In the genomic region with DNA sequence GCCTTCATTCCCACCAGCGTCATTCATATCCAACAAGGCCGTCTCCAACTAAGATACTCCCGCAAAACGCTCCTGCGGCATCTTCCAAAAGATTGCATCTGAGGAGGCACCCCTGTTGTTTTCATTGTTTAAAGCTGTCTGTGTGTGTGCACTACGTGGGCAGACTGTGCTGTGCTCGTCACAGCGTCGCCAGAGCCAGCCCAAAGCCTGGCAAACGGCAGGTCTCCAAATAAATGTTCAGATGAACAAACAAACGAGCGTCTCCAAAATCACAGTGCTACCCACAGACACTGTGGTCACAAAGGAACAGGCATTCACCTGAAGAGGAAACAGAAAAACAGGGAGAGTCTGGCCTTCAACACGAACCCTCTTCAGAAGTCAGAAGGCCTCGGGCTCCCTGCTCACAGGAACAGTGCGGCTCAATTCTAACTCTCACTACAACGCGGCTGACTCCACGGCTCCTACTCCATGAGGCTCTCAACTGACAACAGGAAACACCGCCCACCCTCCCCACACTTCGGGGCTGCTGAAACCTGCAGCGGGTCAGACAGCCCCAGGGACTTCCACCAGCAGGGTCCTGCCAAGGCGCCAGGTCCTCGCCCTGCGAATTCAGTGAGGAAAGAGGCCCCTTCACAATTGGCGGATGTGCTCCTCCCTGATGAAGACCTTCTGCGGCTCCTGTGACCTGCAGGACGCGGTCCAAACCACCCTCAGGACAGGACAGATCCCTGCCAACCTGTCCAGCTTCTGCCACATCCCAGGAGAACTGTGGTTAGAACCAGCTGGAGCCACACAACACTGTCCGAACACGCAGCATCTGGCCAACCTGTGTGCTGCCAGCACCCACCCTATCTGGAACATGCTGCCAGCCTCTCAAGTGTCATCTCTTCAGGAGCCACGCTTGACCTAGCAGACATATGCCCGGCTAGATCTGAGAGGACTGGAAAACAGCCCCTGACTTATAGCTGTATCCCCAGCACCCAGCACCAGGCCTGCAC, we compare ENCODE assay signal across 14 cellular contexts. TPM values are rescaled to one million over a fixed set of nuclear protein-coding genes. Genes with fewer than 3 reads are reported as not detected.
DNase-seq lines count a peak whose midpoint lies in the region; ATAC-seq and TF ChIP-seq lines count a peak whose summit lies in the region.
"Had no signal": no experiment of that assay in that cellular context is flagged by ENCODE, and none has a peak within 500 bp of the region (broad histone marks: within the 10 kb centered on the region; RNA-seq: fewer than 3 reads in every experiment).

No MANE protein-coding gene starts in this region.

- H3K14ac ChIP-seq in mesenchymal stem cell (ENCODE audit: low read length in 2 of 2): no peak overlapping the region

- peak overlapping the region; percentile 7 for H4K8ac ChIP-seq in mesenchymal stem cell (ENCODE audit: low read length)

- H3K4me2 ChIP-seq in BLaER1 treated with 17β-estradiol and CSF1 and Interleukin-3, amounts not matched to agents 10 nM and 100 nM: peak overlapping the region; percentile 36 to 85 (median 71)
- H3K4me2 ChIP-seq in DND-41 (ENCODE audit: insufficient read depth, low read length) (no peak overlapping the region), mesenchymal stem cell (ENCODE audit: low read length, poor library complexity, severe bottlenecking) (no peak overlapping the region)

- H2BK12ac ChIP-seq in mesenchymal stem cell (ENCODE audit: low read length in 2 of 2): no peak overlapping the region

- H2AFZ ChIP-seq in DND-41 (ENCODE audit: low read depth, low read length) (no peak overlapping the region), mesenchymal stem cell (ENCODE audit: low read depth, low read length) (no peak overlapping the region)

- POLR2A ChIA-PET in RWPE1 (lab: Yijun Ruan, JAX; ENCODE audit: low non-redundant PET): no interaction called here

- peaks cover 19 to 84% (median 57%) of the 10 kb centered on the region in 11 experiments; a peak in 20 of 22 replicates for H4K20me1 ChIP-seq in BLaER1 treated with 17β-estradiol and CSF1 and Interleukin-3, amounts not matched to agents 10 nM and 100 nM
- peaks cover 24% of the 10 kb centered on the region for H4K20me1 ChIP-seq in DND-41 (ENCODE audit: insufficient read depth, low read length)

- peak overlapping the region in 1 of 2 experiments; percentile 19 for H3K23ac ChIP-seq in mesenchymal stem cell (ENCODE audit: low read length in 2 of 2)

- H3K9ac ChIP-seq in BLaER1 treated with 17β-estradiol and CSF1 and Interleukin-3, amounts not matched to agents 10 nM and 100 nM: peak overlapping the region in 7 of 11 experiments; percentile 1 to 66 (median 33); a peak in 9 of 22 replicates
- H3K9ac ChIP-seq in DND-41 (ENCODE audit: low read depth, low read length) (no peak overlapping the region), mesenchymal stem cell (ENCODE audit: low read length) (no peak overlapping the region)

- no peak for ATAC-seq in DND-41 (ENCODE audit: insufficient read depth, low read depth)
- ATAC-seq in GM19395 (IDR thresholded peaks at IDR 0.05; ENCODE audit: unreplicated experiment): no peak
- no peak for ATAC-seq in HG02588 (IDR thresholded peaks at IDR 0.05; ENCODE audit: unreplicated experiment)
- ATAC-seq: left lobe of liver, natural killer cell had no signal

- H3K79me1 ChIP-seq in mesenchymal stem cell (replicated peaks; ENCODE audit: low read length, poor library complexity, severe bottlenecking): peaks cover 39% of the 10 kb centered on the region

- no peak overlapping the region for H2BK15ac ChIP-seq in mesenchymal stem cell (ENCODE audit: low read depth, poor library complexity, severe bottlenecking)

- H3K27ac ChIP-seq in BLaER1 treated with 17β-estradiol and CSF1 and Interleukin-3, amounts not matched to agents 10 nM and 100 nM: peak overlapping the region in 4 of 11 experiments; percentile 1 to 49 (median 34); a peak in 7 of 22 replicates
- H3K27ac ChIP-seq in DND-41 (ENCODE audit: low read length) (peak overlapping the region; percentile 31), RWPE1 (peak overlapping the region; percentile 79), mesenchymal stem cell (ENCODE audit: low read length, poor library complexity, severe bottlenecking) (no peak overlapping the region)

- no peak overlapping the region for H2BK120ac ChIP-seq in mesenchymal stem cell (ENCODE audit: low read depth, low read length)

- no peaks in the 10 kb centered on the region; the same call in 1 of the 2 replicates for H3K79me2 ChIP-seq in DND-41 (ENCODE audit: insufficient read depth, low read length)

- CTCF ChIA-PET in RWPE1 (lab: Yijun Ruan, JAX): no interaction called here

- H3K36me3 ChIP-seq in BLaER1 treated with 17β-estradiol and CSF1 and Interleukin-3, amounts not matched to agents 10 nM and 100 nM: peaks cover 61 to 90% (median 75%) of the 10 kb centered on the region in 11 experiments
- H3K36me3 ChIP-seq in DND-41 (ENCODE audit: insufficient read depth, low read length) (peaks cover 78% of the 10 kb centered on the region), mesenchymal stem cell (ENCODE audit: control insufficient read depth in 1 of 2, insufficient read depth in 2 of 2, low read depth in 1 of 2, low read length in 2 of 2) (peaks cover 26 to 63% of the 10 kb centered on the region in 2 experiments), H7 (replicated peaks; ENCODE audit: control insufficient read depth, insufficient read depth, low read length) (peaks cover 21% of the 10 kb centered on the region)

- H3K4me3 ChIP-seq in BLaER1 treated with 17β-estradiol and CSF1 and Interleukin-3, amounts not matched to agents 10 nM and 100 nM: peak overlapping the region in 2 of 10 experiments; percentile 0 to 35; a peak in 3 of 20 replicates
- H3K4me3 ChIP-seq in DND-41 (ENCODE audit: low read depth in 1 of 2, low read length in 2 of 2): no peak overlapping the region
- no peak overlapping the region for H3K4me3 ChIP-seq in mesenchymal stem cell (ENCODE audit: insufficient read depth in 1 of 2, low read depth in 1 of 2, low read length in 2 of 2)
- no peak overlapping the region for H3K4me3 ChIP-seq in H7 (ENCODE audit: insufficient read depth, low read depth, low read length)

- H2AK5ac ChIP-seq in mesenchymal stem cell (ENCODE audit: low read length, severe bottlenecking): no peak overlapping the region

- H3K18ac ChIP-seq in mesenchymal stem cell (ENCODE audit: low read depth in 1 of 2, low read length in 2 of 2): no peak overlapping the region

- peaks cover 10 to 73% (median 51%) of the 10 kb centered on the region in 10 experiments for H3K4me1 ChIP-seq in BLaER1 treated with 17β-estradiol and CSF1 and Interleukin-3, amounts not matched to agents 10 nM and 100 nM
- H3K4me1 ChIP-seq in DND-41 (ENCODE audit: insufficient read depth, low read length): no peaks in the 10 kb centered on the region
- peaks cover 3% of the 10 kb centered on the region for H3K4me1 ChIP-seq in mesenchymal stem cell (ENCODE audit: control insufficient read depth, insufficient read depth, low read depth, low read length)

- DNase-seq in DND-41 (no peak), RWPE1 (ENCODE audit: low spot score) (no peak), mesenchymal stem cell (no peak), H7 (no peak)
- DNase-seq in stimulated activated CD4-positive, alpha-beta T cell treated with anti-CD3 and anti-CD28 coated beads, Interleukin-4, amount 100 ng/mL, for 1 hour: no peak
- DNase-seq: amniotic stem cell; HFFc6; natural killer cell; NCI-H526; stimulated activated CD4-positive, alpha-beta T cell treated with anti-CD3 and anti-CD28 coated beads, Interleukin-1b, Interleukin-23, amount 100 ng/mL, for 48 hours had no signal

- H2BK5ac ChIP-seq in mesenchymal stem cell (ENCODE audit: low read depth, low read length, poor library complexity, severe bottlenecking): no peak overlapping the region

- H3K9me3 ChIP-seq in BLaER1 treated with 17β-estradiol and CSF1 and Interleukin-3, amounts not matched to agents 10 nM and 100 nM (replicated peaks in 1 of 11): peaks cover 10 to 17% (median 14%) of the 10 kb centered on the region in 11 experiments; a peak in 21 of 22 replicates
- no peaks in the 10 kb centered on the region for H3K9me3 ChIP-seq in DND-41 (ENCODE audit: insufficient read depth, low read length, severe bottlenecking)
- peaks cover 4% of the 10 kb centered on the region for H3K9me3 ChIP-seq in mesenchymal stem cell (ENCODE audit: control insufficient read depth, low read length)

- no peak for TF ChIP-seq CTCF in DND-41 (IDR thresholded peaks at IDR 0.05; ENCODE audit: borderline replicate concordance, extremely low read depth, low read length, poor library complexity, severe bottlenecking)
- TF ChIP-seq CTCF in RWPE1 (conservative IDR thresholded peaks at IDR 0.05; ENCODE audit: low read depth): no peak

- no peak overlapping the region for H3K4ac ChIP-seq in mesenchymal stem cell (ENCODE audit: low read depth in 1 of 2, low read length in 2 of 2)

- 97% methylated on average over 32 of the region's 32 CpGs for WGBS in mesenchymal stem cell

- no peak overlapping the region for H4K91ac ChIP-seq in mesenchymal stem cell (ENCODE audit: low read length)

- no peaks in the 10 kb centered on the region for H3K27me3 ChIP-seq in BLaER1 treated with 17β-estradiol and CSF1 and Interleukin-3, amounts not matched to agents 10 nM and 100 nM
- H3K27me3 ChIP-seq in DND-41 (ENCODE audit: insufficient read depth, low read length, poor library complexity) (no peaks in the 10 kb centered on the region), mesenchymal stem cell (ENCODE audit: control insufficient read depth in 1 of 2, insufficient read depth in 1 of 2, low read length in 2 of 2) (no peaks in the 10 kb centered on the region), H7 (ENCODE audit: control insufficient read depth, insufficient read depth, low read length) (no peaks in the 10 kb centered on the region)

RNA-seq across cellular contexts. Expression of a gene that starts 36.1 kb away (rescaled TPM):
- polyA plus RNA-seq in mesenchymal stem cell (2013, experiment 1 of 2): 12.7 TPM
- polyA plus RNA-seq in mesenchymal stem cell (2013, experiment 2 of 2): 12.2 TPM
- 44.7 and 63.0 TPM in 2 replicates for total RNA-seq in H7 (2014; rRNA removed; shearing (Covaris generic))

RNA-seq across cellular contexts. Expression of a gene that starts 45.3 kb away (rescaled TPM):
- polyA plus RNA-seq in mesenchymal stem cell (2013, experiment 1 of 2): 15.6 TPM
- polyA plus RNA-seq in mesenchymal stem cell (2013, experiment 2 of 2): 14.8 TPM
- total RNA-seq in H7 (2014; rRNA removed; shearing (Covaris generic)): 25.8 and 32.6 TPM in 2 replicates

RNA-seq across cellular contexts. Expression of a gene that starts 45.3 kb away (rescaled TPM):
- polyA plus RNA-seq in mesenchymal stem cell (2013, experiment 1 of 2): 13.8 TPM
- 13.5 TPM for polyA plus RNA-seq in mesenchymal stem cell (2013, experiment 2 of 2)
- 101 and 117 TPM in 2 replicates for total RNA-seq in H7 (2014; rRNA removed; shearing (Covaris generic))

Comparison
In these comparisons a context has a peak if more than half of its experiments do, and no peak if none do; other contexts are left out.
1. H3K4me2 ChIP-seq: peak in BLaER1 treated with 17β-estradiol and CSF1 and Interleukin-3, amounts not matched to agents 10 nM and 100 nM (11 of 11); none in DND-41 (single experiment) and mesenchymal stem cell (single experiment).
2. H3K9ac ChIP-seq: peak in BLaER1 treated with 17β-estradiol and CSF1 and Interleukin-3, amounts not matched to agents 10 nM and 100 nM (7 of 11); none in DND-41 (single experiment) and mesenchymal stem cell (single experiment).